1 cellular context compared by ENCODE assay signal in the genomic region with DNA sequence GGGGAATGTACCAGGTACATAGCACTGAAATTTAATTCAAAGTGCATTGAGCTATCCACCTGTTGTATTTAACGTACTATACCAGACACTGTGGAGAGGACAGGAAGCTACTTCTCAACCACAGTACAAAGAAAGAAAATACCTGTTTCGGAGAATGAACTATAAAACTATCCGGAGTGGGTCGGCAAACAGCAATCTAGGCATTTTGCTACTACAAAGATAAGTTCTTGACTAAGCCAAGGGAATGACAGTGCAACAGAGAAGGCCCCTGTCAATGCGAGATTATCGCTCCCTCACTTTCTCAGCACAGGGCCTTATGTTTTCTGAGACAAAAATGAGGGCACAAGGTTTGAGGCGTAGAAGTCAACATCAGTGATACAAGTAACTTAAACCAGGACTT.
TF ChIP-seq lines count a peak whose summit lies in the region.

No MANE protein-coding gene starts in this region.

TF ChIP-seq in HEK293, 187 proteins besides CTCF, POLR2A, EP300 and RAD21 (continued from another document):
- TF ChIP-seq ZNF223 (tag by site-specific recombination; IDR thresholded peaks at IDR 0.05), result no peak
